Comparison of ENCODE assay signal across 32 cellular contexts in genomic region chr1:219797683-219798082, GRCh38.
"Had no signal": no experiment of that assay in that cellular context is flagged by ENCODE, and none has a peak within 500 bp of the region (broad histone marks: within the 10 kb centered on the region; RNA-seq: fewer than 3 reads in every experiment).

No MANE protein-coding gene starts in this region.

- H3K4me1 ChIP-seq: breast epithelium, gastroesophageal sphincter, pancreas, prostate gland, stomach, thyroid gland, upper lobe of left lung had no signal

- DNase-seq: activated CD4-positive, alpha-beta T cell treated with anti-CD3 and anti-CD28 coated beads for 48 hours; activated CD4-positive, alpha-beta T cell treated with anti-CD3 and anti-CD28 coated beads, Interleukin-2, amount 50 U/mL, for 48 hours; activated CD8-positive, alpha-beta memory T cell treated with anti-CD3 and anti-CD28 coated beads, Interleukin-2, amount 50 U/mL, for 4 hours; activated gamma-delta T cell treated with Interleukin-2 at 50 U/mL for 16 hours; activated naive CD4-positive, alpha-beta T cell treated with anti-CD3 and anti-CD28 coated beads, Interleukin-2, amount 50 U/mL, for 16 hours; activated T-cell treated with anti-CD3 and anti-CD28 coated beads, Interleukin-2, amount 50 U/mL, for 1 hour; endodermal cell; hippocampal formation; kidney; left colon; midbrain; naive thymus-derived CD4-positive, alpha-beta T cell; pancreas; retina; sigmoid colon; small intestine; stimulated activated CD4-positive, alpha-beta T cell treated with anti-CD3 and anti-CD28 coated beads, Interleukin-1b, Interleukin-23, amount 100 ng/mL, for 48 hours; stimulated activated CD4-positive, alpha-beta T cell treated with anti-CD3 and anti-CD28 coated beads, Interleukin-4, amount 100 ng/mL, for 4 hours; stimulated activated CD8-positive, alpha-beta memory T cell treated with anti-CD3 and anti-CD28 coated beads, Interleukin-4, amount 100 ng/mL, for 48 hours; stomach; T-helper 17 cell; T1000; thyroid gland; upper lobe of left lung; WERI-Rb-1 had no signal

- H3K36me3 ChIP-seq: breast epithelium, esophagus muscularis mucosa, gastroesophageal sphincter, pancreas, prostate gland, sigmoid colon, stomach, thyroid gland, upper lobe of left lung, vagina, WERI-Rb-1 had no signal

- H3K27ac ChIP-seq: breast epithelium, pancreas, prostate gland, sigmoid colon, stomach, thyroid gland, upper lobe of left lung, vagina, WERI-Rb-1 had no signal

- H3K4me3 ChIP-seq: breast epithelium, esophagus muscularis mucosa, gastroesophageal sphincter, pancreas, prostate gland, sigmoid colon, stomach, thyroid gland, upper lobe of left lung, vagina had no signal

- ATAC-seq: activated CD4-positive, CD25-positive, alpha-beta regulatory T cell treated with anti-CD3 and anti-CD28 coated beads, Interleukin-2, amount 50 U/mL, for 24 hours; left colon; naive thymus-derived CD4-positive, alpha-beta T cell; pancreas; stimulated activated memory B cell treated with anti-CD40 and anti-IgM and Interleukin-4, amounts not matched to agents 10 μg/mL and 1 μg/mL and 100 μg/mL, for 72 hours; T-helper 17 cell had no signal

- H3K27me3 ChIP-seq: breast epithelium, esophagus muscularis mucosa, gastroesophageal sphincter, pancreas, sigmoid colon, stomach, thyroid gland, upper lobe of left lung, vagina had no signal

- H3K9me3 ChIP-seq: breast epithelium, esophagus muscularis mucosa, gastroesophageal sphincter, pancreas, prostate gland, sigmoid colon, stomach, thyroid gland, upper lobe of left lung, vagina had no signal
